Comparison of ENCODE assay signal across 9 cellular contexts in the genomic region with DNA sequence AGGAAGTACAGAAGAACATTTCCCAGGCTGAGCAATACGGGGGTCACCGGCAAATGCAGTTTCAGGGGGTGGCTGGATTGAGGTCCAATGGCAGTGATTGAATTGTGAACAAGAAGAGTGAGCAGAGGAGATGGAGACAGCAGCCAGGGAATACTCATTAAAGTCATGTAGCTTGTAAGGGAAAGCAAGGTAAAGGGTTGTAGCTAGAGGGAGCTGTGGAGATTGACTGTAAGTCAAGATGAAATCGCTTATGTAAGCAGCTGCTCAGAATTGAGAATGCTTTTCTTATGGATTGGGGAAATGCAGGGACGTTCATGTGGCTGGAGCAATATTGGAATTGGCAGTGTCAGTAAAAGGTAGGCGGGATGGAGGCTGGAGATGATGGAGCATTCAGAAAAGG.
A peak's percentile ranks its signal among the peaks of the same experiment; 100 is the strongest.
DNase-seq lines count a peak whose midpoint lies in the region; ATAC-seq and TF ChIP-seq lines count a peak whose summit lies in the region.
"Had no signal": no experiment of that assay in that cellular context is flagged by ENCODE, and none has a peak within 500 bp of the region (broad histone marks: within the 10 kb centered on the region; RNA-seq: fewer than 3 reads in every experiment).

No MANE protein-coding gene starts in this region.

- peaks cover 8% of the 10 kb centered on the region for H3K36me3 Mint-ChIP-seq in natural killer cell
- H3K36me3 Mint-ChIP-seq in endothelial cell (ENCODE audit: low read depth, unreplicated experiment), result peaks cover 9% of the 10 kb centered on the region

- H3K4me3 Mint-ChIP-seq in natural killer cell, result no peak overlapping the region
- no peak overlapping the region for H3K4me3 Mint-ChIP-seq in endothelial cell (ENCODE audit: unreplicated experiment)
- H3K4me3 Mint-ChIP-seq: central memory CD8-positive, alpha-beta T cell had no signal

- TF ChIP-seq CTCF in natural killer cell (IDR thresholded peaks at IDR 0.05), result peak; percentile 24
- TF ChIP-seq CTCF in endothelial cell (IDR thresholded peaks at IDR 0.05; ENCODE audit: unreplicated experiment), result no peak

- H3K9me3 Mint-ChIP-seq in natural killer cell, result no peaks in the 10 kb centered on the region
- no peaks in the 10 kb centered on the region for H3K9me3 Mint-ChIP-seq in endothelial cell (ENCODE audit: unreplicated experiment)
- H3K9me3 Mint-ChIP-seq: central memory CD8-positive, alpha-beta T cell had no signal

- ATAC-seq in natural killer cell (no peak), GM18867 (IDR thresholded peaks at IDR 0.05; ENCODE audit: unreplicated experiment) (no peak)

- no peaks in the 10 kb centered on the region for H3K27me3 Mint-ChIP-seq in natural killer cell (ENCODE audit: low read depth in 2 of 2)
- peaks cover 10% of the 10 kb centered on the region for H3K27me3 Mint-ChIP-seq in endothelial cell (ENCODE audit: unreplicated experiment)
- H3K27me3 Mint-ChIP-seq: central memory CD8-positive, alpha-beta T cell had no signal

- in situ Hi-C loops in T47D (cut with HindIII; ENCODE audit: low pct_unique_long_range_greater_than_20kb, low sequenced_read_pairs), result no loop called here

- peaks cover 57 to 77% of the 10 kb centered on the region in 2 donors for H3K4me1 Mint-ChIP-seq in natural killer cell
- H3K4me1 Mint-ChIP-seq in endothelial cell (ENCODE audit: unreplicated experiment), result peaks cover 27% of the 10 kb centered on the region

- intact Hi-C loops in natural killer cell (cut with micrococcal nuclease), result no loop called here

- H3K27ac Mint-ChIP-seq in natural killer cell (peak overlapping the region in 1 of 2 donors; percentile 38), endothelial cell (ENCODE audit: unreplicated experiment) (no peak overlapping the region)

- DNase-seq in ELR (ENCODE audit: low read depth) (peak; percentile 52), LHCN-M2 (ENCODE audit: low read depth) (peak; percentile 28), T47D (ENCODE audit: low read depth in 1 of 2, low spot score in 1 of 2) (peak; percentile 90 to 91), natural killer cell (no peak), NK-92 (lab: John Stamatoyannopoulos, UW; ENCODE audit: unreplicated experiment) (no peak), endothelial cell (ENCODE audit: low spot score) (no peak)
- DNase-seq in activated T-cell treated with anti-CD3 and anti-CD28 coated beads, Interleukin-2, amount 50 U/mL, for 48 hours, result no peak

Comparison
In these comparisons a context has a peak if more than half of its experiments do, and no peak if none do; other contexts are left out.
1. DNase-seq: peak in ELR (single experiment), LHCN-M2 (single experiment) and T47D (2 of 2); none in natural killer cell (single experiment), NK-92 (single experiment), endothelial cell (single experiment) and activated T-cell treated with anti-CD3 and anti-CD28 coated beads, Interleukin-2, amount 50 U/mL, for 48 hours (0 of 2).